Comparison of ENCODE assay signal across 8 cellular contexts in the genomic region with DNA sequence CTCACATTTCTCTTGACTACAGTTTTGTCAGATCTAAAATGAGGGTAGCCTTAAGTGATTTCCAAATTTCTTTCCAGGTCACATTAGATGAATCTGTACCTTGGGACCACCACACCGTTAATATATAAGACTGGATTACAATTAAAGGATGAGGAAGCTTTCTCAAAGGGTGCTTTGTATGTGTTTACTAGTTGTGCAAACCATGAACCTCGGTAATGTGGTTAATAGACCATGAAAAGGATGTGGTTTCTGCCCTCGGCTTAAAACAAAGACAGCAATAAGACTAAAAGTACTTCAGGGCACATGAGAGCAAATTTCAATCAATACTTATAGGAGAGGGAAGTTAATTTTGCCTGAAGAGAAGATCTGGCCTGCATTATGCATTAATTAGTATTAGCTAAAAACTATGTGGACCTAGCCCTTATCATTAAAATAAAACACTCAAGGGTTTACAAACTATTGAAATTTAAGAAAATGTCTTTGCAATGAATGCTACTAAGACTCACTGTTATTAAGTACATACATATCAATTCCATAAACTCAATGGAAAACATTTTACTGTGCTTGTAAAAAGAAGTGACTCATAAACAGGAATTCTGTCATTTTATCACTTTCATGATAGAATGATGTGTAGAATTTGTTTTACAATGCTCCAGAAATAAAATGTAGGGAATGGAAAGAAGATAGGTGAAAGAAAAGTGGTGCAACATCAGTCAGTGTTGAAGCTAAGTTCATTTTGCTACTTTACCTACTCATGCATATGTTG. TPM values are rescaled to one million over a fixed set of nuclear protein-coding genes. Genes with fewer than 3 reads are reported as not detected.
DNase-seq lines count a peak whose midpoint lies in the region; ATAC-seq and TF ChIP-seq lines count a peak whose summit lies in the region.

No MANE protein-coding gene starts in this region.

- in situ Hi-C loops in GM13977 (cut with MboI; ENCODE audit: low pct_unique_long_range_greater_than_20kb, low sequenced_read_pairs, unreplicated experiment), result no loop called here

- no peak overlapping the region for H3K27ac Mint-ChIP-seq in activated B cell treated with CpG ODN at 0.5 μM for 24 hours
- H3K27ac Mint-ChIP-seq in activated naive CD4-positive, alpha-beta T cell treated with anti-CD3 and anti-CD28 coated beads, Interleukin-2, amount 50 U/mL, for 72 hours, result no peak overlapping the region

- H3K4me1 ChIP-seq in HUES6 (ENCODE audit: control insufficient read depth, insufficient read depth, low read length) (0 out of 2 replicates have a peak, but pooled peaks cover 5% of the 10 kb centered on the region), muscle layer of duodenum (ENCODE audit: control insufficient read depth in 1 of 2, insufficient read depth in 2 of 2, low read length in 2 of 2) (peaks cover 10 to 17% of the 10 kb centered on the region in 2 donors)

- no peak for TF ChIP-seq POLR2A in lower leg skin (IDR thresholded peaks at IDR 0.05)

- H3K9ac ChIP-seq in HUES6 (ENCODE audit: low read length), result no peak overlapping the region

- 52 to 55% methylated on average over 3 of the region's 3 CpGs for WGBS in lower leg skin, 2 donors

- POLR2A ChIA-PET in activated B cell treated with CpG ODN at 0.5 μM for 24 hours (lab: Charles Lee), result interaction anchor here (1.4 kb wide), 1 partner anchor 23 kb away, joined by 4 read pairs; no protein-coding TSS in a partner anchor

- DNase-seq in GM13977 (ENCODE audit: low spot score) (peak; percentile 43), activated B cell treated with CpG ODN at 0.5 μM for 24 hours (no peak), NCI-H2107 treated with DMSO at 0.1 percent for 48 hours (lab: John Stamatoyannopoulos, UW; ENCODE audit: unreplicated experiment) (no peak), lower leg skin (ENCODE audit: low spot score in 2 of 2) (no peak)
- DNase-seq in activated naive CD4-positive, alpha-beta T cell treated with anti-CD3 and anti-CD28 coated beads, Interleukin-2, amount 50 U/mL, for 72 hours (ENCODE audit: low spot score in 2 of 2), result no peak

- peak; percentile 50 for ATAC-seq in GM21447 (IDR thresholded peaks at IDR 0.05; ENCODE audit: unreplicated experiment)
- ATAC-seq in activated B cell treated with CpG ODN at 0.5 μM for 24 hours (ENCODE audit: low read depth), result peak; percentile 13
- no peak for ATAC-seq in activated naive CD4-positive, alpha-beta T cell treated with anti-CD3 and anti-CD28 coated beads, Interleukin-2, amount 50 U/mL, for 72 hours

- H3K36me3 Mint-ChIP-seq in activated B cell treated with CpG ODN at 0.5 μM for 24 hours (ENCODE audit: low read depth), result peaks cover 6% of the 10 kb centered on the region
- H3K36me3 Mint-ChIP-seq in activated naive CD4-positive, alpha-beta T cell treated with anti-CD3 and anti-CD28 coated beads, Interleukin-2, amount 50 U/mL, for 72 hours, result no peaks in the 10 kb centered on the region

- intact Hi-C loops in activated B cell treated with CpG ODN at 0.5 μM for 24 hours (cut with micrococcal nuclease), result loop anchor here (1.0 kb wide), 1 partner anchor 23 kb away; no protein-coding TSS in a partner anchor
- intact Hi-C loops in lower leg skin (cut with DNase I; ENCODE audit: low total_unique reads), result no loop called here

- no peak overlapping the region for H3K4me3 Mint-ChIP-seq in activated B cell treated with CpG ODN at 0.5 μM for 24 hours

- peaks cover 5% of the 10 kb centered on the region for H3K27me3 Mint-ChIP-seq in activated B cell treated with CpG ODN at 0.5 μM for 24 hours

- H3K36me3 ChIP-seq in HUES6 (ENCODE audit: control insufficient read depth, insufficient read depth, low read length) (no peaks in the 10 kb centered on the region), muscle layer of duodenum (ENCODE audit: control insufficient read depth in 1 of 2, insufficient read depth in 2 of 2, low read length in 2 of 2) (peaks cover 0 to 3% of the 10 kb centered on the region in 2 donors)

- no peaks in the 10 kb centered on the region for H3K9me3 ChIP-seq in HUES6 (ENCODE audit: control insufficient read depth, insufficient read depth, low read depth, low read length)
- no peaks in the 10 kb centered on the region for H3K9me3 ChIP-seq in muscle layer of duodenum (ENCODE audit: control insufficient read depth in 1 of 2, low read length in 2 of 2)

- H3K27ac ChIP-seq in HUES6 (ENCODE audit: low read depth, low read length), result no peak overlapping the region
- peak overlapping the region; percentile 69 for H3K27ac ChIP-seq in muscle layer of duodenum (ENCODE audit: low read length)

- peaks cover 19% of the 10 kb centered on the region for H3K4me1 Mint-ChIP-seq in activated B cell treated with CpG ODN at 0.5 μM for 24 hours

- no peaks in the 10 kb centered on the region for H3K9me3 Mint-ChIP-seq in activated B cell treated with CpG ODN at 0.5 μM for 24 hours
- H3K9me3 Mint-ChIP-seq in activated naive CD4-positive, alpha-beta T cell treated with anti-CD3 and anti-CD28 coated beads, Interleukin-2, amount 50 U/mL, for 72 hours, result no peaks in the 10 kb centered on the region

- no peaks in the 10 kb centered on the region for H3K27me3 ChIP-seq in HUES6 (ENCODE audit: control insufficient read depth, insufficient read depth, low read length)
- H3K27me3 ChIP-seq in muscle layer of duodenum (ENCODE audit: low read depth, low read length), result no peaks in the 10 kb centered on the region

- H3K4me3 ChIP-seq in HUES6 (ENCODE audit: low read depth, low read length) (peak overlapping the region; percentile 87), muscle layer of duodenum (ENCODE audit: low read depth in 1 of 2, low read length in 2 of 2) (peak overlapping the region; percentile 92 to 93), lower leg skin (ENCODE audit: low read depth, poor library complexity, severe bottlenecking) (no peak overlapping the region)

- CTCF ChIA-PET in activated B cell treated with CpG ODN at 0.5 μM for 24 hours (lab: Charles Lee), result interaction anchor here (1.3 kb wide), 1 partner anchor 702 kb away, joined by 4 read pairs; no protein-coding TSS in a partner anchor

- TF ChIP-seq CTCF in GM13977 (IDR thresholded peaks at IDR 0.05; ENCODE audit: extremely low read depth, insufficient read depth, missing control alignments) (no peak), activated B cell treated with CpG ODN at 0.5 μM for 24 hours (IDR thresholded peaks at IDR 0.05) (no peak), lower leg skin (IDR thresholded peaks at IDR 0.05) (no peak)

RNA-seq across cellular contexts. Expression of gene TMX4, which starts 0.9 kb away (rescaled TPM):
- total RNA-seq in activated B cell treated with CpG ODN at 0.5 μM for 24 hours, result 19.4 and 24.8 TPM in 2 replicates
- 10 to 100 TPM; 14.2 to 26.8 (median 17.6) TPM for total RNA-seq in lower leg skin
- 10 to 100 TPM; 22.3 to 23.9 TPM for total RNA-seq in activated naive CD4-positive, alpha-beta T cell treated with anti-CD3 and anti-CD28 coated beads, Interleukin-2, amount 50 U/mL, for 72 hours

Comparison
In these comparisons a context has a peak if more than half of its experiments do, and no peak if none do; other contexts are left out.
1. ATAC-seq: peak in GM21447 (single experiment) and activated B cell treated with CpG ODN at 0.5 μM for 24 hours (single experiment); none in activated naive CD4-positive, alpha-beta T cell treated with anti-CD3 and anti-CD28 coated beads, Interleukin-2, amount 50 U/mL, for 72 hours (0 of 2).